ENCODE assay signal across 8 cellular contexts in genomic region chr3:123991730-123992588, GRCh38. TPM values are rescaled to one million over a fixed set of nuclear protein-coding genes. Genes with fewer than 3 reads are reported as not detected.
DNase-seq lines count a peak whose midpoint lies in the region; ATAC-seq, FAIRE-seq and TF ChIP-seq lines count a peak whose summit lies in the region.
"Not testable (repeated sequence)": the region's sequence is repeated elsewhere in the genome, so short reads cannot be mapped to it uniquely, and the experiment has no call there.
"Had no signal": no experiment of that assay in that cellular context is flagged by ENCODE, and none has a peak within 500 bp of the region (broad histone marks: within the 10 kb centered on the region; RNA-seq: fewer than 3 reads in every experiment).

Gene ROPN1, minus strand, starts transcription at chr3:123992124. Its CDS starts 11,643 bp downstream, at chr3:123980481.

- H3K36me3 Mint-ChIP-seq in activated CD8-positive, alpha-beta T cell treated with anti-CD3 and anti-CD28 coated beads, Interleukin-2, amount 10 ng/mL, durations not matched to agents 7 days and 5 days (ENCODE audit: low read depth) = not testable (repeated sequence)

- POLR2A ChIA-PET in activated CD8-positive, alpha-beta T cell treated with anti-CD3 and anti-CD28 coated beads, Interleukin-2, amount 10 ng/mL, durations not matched to agents 7 days and 5 days (lab: Charles Lee) = not testable (repeated sequence)

- peak within 1 kb of the TSS; percentile 16 for H3K4me3 Mint-ChIP-seq in activated CD8-positive, alpha-beta T cell treated with anti-CD3 and anti-CD28 coated beads, Interleukin-2, amount 10 ng/mL, durations not matched to agents 7 days and 5 days

- H3K36me3 ChIP-seq in OCI-LY3 (replicated peaks; ENCODE audit: low read depth, low read length); body of pancreas (replicated peaks in 1 of 2; ENCODE audit: insufficient read depth in 1 of 2, low read depth in 2 of 2); mesodermal cell (ENCODE audit: control insufficient read depth, insufficient read depth, low read length): not testable (repeated sequence)

- not testable (repeated sequence) for H3K9me3 ChIP-seq in OCI-LY3 (ENCODE audit: insufficient read depth, low read length); body of pancreas; mesodermal cell (ENCODE audit: control insufficient read depth, low read length)

- H3K4me1 ChIP-seq in OCI-LY3 (ENCODE audit: low read length); body of pancreas; mesodermal cell (ENCODE audit: control insufficient read depth, insufficient read depth, low read length, poor library complexity, severe bottlenecking): not testable (repeated sequence)

- H4K20me1 ChIP-seq in OCI-LY3 (ENCODE audit: insufficient read depth, low read length) = not testable (repeated sequence)

- not testable (repeated sequence) for H3K27ac ChIP-seq in OCI-LY3 (ENCODE audit: low read length); body of pancreas; mesodermal cell (ENCODE audit: low read depth, low read length, severe bottlenecking)

- FAIRE-seq in GM18507 (lab: Jason Lieb, UNC) = peak; percentile 39

- CTCF ChIA-PET in activated CD8-positive, alpha-beta T cell treated with anti-CD3 and anti-CD28 coated beads, Interleukin-2, amount 10 ng/mL, durations not matched to agents 7 days and 5 days (lab: Charles Lee) = not testable (repeated sequence)

- not testable (repeated sequence) for TF ChIP-seq POLR2A in body of pancreas (IDR thresholded peaks at IDR 0.05)

- not testable (repeated sequence) for H3K9me3 Mint-ChIP-seq in activated CD8-positive, alpha-beta T cell treated with anti-CD3 and anti-CD28 coated beads, Interleukin-2, amount 10 ng/mL, durations not matched to agents 7 days and 5 days (ENCODE audit: insufficient read depth)

- WGBS in body of pancreas, 2 donors = 0% methylated on average over 2 of the region's 49 CpGs; no CpG with 5 or more reads in 1 of the 2 donors
- WGBS in mesodermal cell (ENCODE audit: insufficient coverage in 2 of 2), 2 experiments = no CpG with 5 or more reads among the region's 49 CpGs

- H3K27ac Mint-ChIP-seq in activated CD8-positive, alpha-beta T cell treated with anti-CD3 and anti-CD28 coated beads, Interleukin-2, amount 10 ng/mL, durations not matched to agents 7 days and 5 days = not testable (repeated sequence)

- not testable (repeated sequence) for DNase-seq in GM18507 (ENCODE audit: extremely low spot score, insufficient read length, low read depth); activated CD8-positive, alpha-beta T cell treated with anti-CD3 and anti-CD28 coated beads, Interleukin-2, amount 10 ng/mL, durations not matched to agents 7 days and 5 days; body of pancreas; Right ventricle myocardium superior; retinal pigment epithelial cell (ENCODE audit: low read depth)

- peak within 1 kb of the TSS; percentile 37; the same call in 1 of the 2 replicates for H3K4me2 ChIP-seq in OCI-LY3 (ENCODE audit: low read length)

- H3K4me1 Mint-ChIP-seq in activated CD8-positive, alpha-beta T cell treated with anti-CD3 and anti-CD28 coated beads, Interleukin-2, amount 10 ng/mL, durations not matched to agents 7 days and 5 days (ENCODE audit: low read depth) = not testable (repeated sequence)

- TF ChIP-seq CTCF in OCI-LY3 (IDR thresholded peaks at IDR 0.05; ENCODE audit: low read depth, low read length); body of pancreas (IDR thresholded peaks at IDR 0.05); retinal pigment epithelial cell (conservative IDR thresholded peaks at IDR 0.05; ENCODE audit: low read depth, low read length): not testable (repeated sequence)

- not testable (repeated sequence) for H2AFZ ChIP-seq in OCI-LY3 (ENCODE audit: low read depth, low read length)

- peaks cover 41% of the 10 kb centered on the region for H3K27me3 ChIP-seq in OCI-LY3 (ENCODE audit: low read depth, low read length)
- not testable (repeated sequence) for H3K27me3 ChIP-seq in body of pancreas

- peak; percentile 95 for ATAC-seq in activated CD8-positive, alpha-beta T cell treated with anti-CD3 and anti-CD28 coated beads, Interleukin-2, amount 10 ng/mL, durations not matched to agents 7 days and 5 days
- peak; percentile 92 for ATAC-seq in body of pancreas
- ATAC-seq in Right ventricle myocardium superior (ENCODE audit: poor library complexity) = peak; percentile 96

- peaks cover 23% of the 10 kb centered on the region for H3K27me3 Mint-ChIP-seq in activated CD8-positive, alpha-beta T cell treated with anti-CD3 and anti-CD28 coated beads, Interleukin-2, amount 10 ng/mL, durations not matched to agents 7 days and 5 days (ENCODE audit: low read depth)

- H3K9ac ChIP-seq in OCI-LY3 (ENCODE audit: low read length) = not testable (repeated sequence)

- not testable (repeated sequence) for H3K79me2 ChIP-seq in OCI-LY3 (ENCODE audit: low read length)

- H3K4me3 ChIP-seq in OCI-LY3 (ENCODE audit: low read length) = peak within 1 kb of the TSS; percentile 52; the same call in 1 of the 2 replicates
- not testable (repeated sequence) for H3K4me3 ChIP-seq in body of pancreas
- H3K4me3 ChIP-seq in mesodermal cell (ENCODE audit: extremely low read depth, insufficient read depth, low read length, poor library complexity, severe bottlenecking) = peak within 1 kb of the TSS; percentile 5
- H3K4me3 ChIP-seq in retinal pigment epithelial cell (ENCODE audit: low read length) = peak within 1 kb of the TSS; percentile 30

- intact Hi-C loops in body of pancreas (cut with DNase I); Right ventricle myocardium superior (cut with DNase I): not testable (repeated sequence)

RNA-seq across cellular contexts. Expression of gene ROPN1, which starts in this region (rescaled TPM):
- not detected for total RNA-seq in activated CD8-positive, alpha-beta T cell treated with anti-CD3 and anti-CD28 coated beads, Interleukin-2, amount 10 ng/mL, durations not matched to agents 7 days and 5 days
- total RNA-seq in body of pancreas (not detected), Right ventricle myocardium superior (not detected)
- not detected for polyA plus RNA-seq in mesodermal cell (2013, experiment 1 of 2)
- not detected for polyA plus RNA-seq in mesodermal cell (2013, experiment 2 of 2)
- total RNA-seq: subcutaneous adipose tissue had no signal

Comparison
In these comparisons a context has a peak if more than half of its experiments do, and no peak if none do; other contexts are left out.
1. Peak in ATAC-seq in activated CD8-positive, alpha-beta T cell treated with anti-CD3 and anti-CD28 coated beads, Interleukin-2, amount 10 ng/mL, durations not matched to agents 7 days and 5 days; RNA of the gene not detected or under 1 TPM.
2. Peak in ATAC-seq in body of pancreas; RNA of the gene not detected or under 1 TPM.
3. Peak in ATAC-seq in Right ventricle myocardium superior; RNA of the gene not detected or under 1 TPM.